In genomic region chr15:58457466-58457965, GRCh38 we compare ENCODE assay signal across 8 cellular contexts. TPM values are rescaled to one million over a fixed set of nuclear protein-coding genes. Genes with fewer than 3 reads are reported as not detected.
DNase-seq lines count a peak whose midpoint lies in the region; ATAC-seq and TF ChIP-seq lines count a peak whose summit lies in the region.

No MANE protein-coding gene starts in this region.

- no peak for TF ChIP-seq EP300 in stomach (IDR thresholded peaks at IDR 0.05)

- H3K36me3 ChIP-seq in right lobe of liver: no peaks in the 10 kb centered on the region
- H3K36me3 ChIP-seq in stomach: no peaks in the 10 kb centered on the region
- H3K36me3 ChIP-seq in adrenal gland (replicated peaks in 1 of 2): no peaks in the 10 kb centered on the region

- H3K4me1 Mint-ChIP-seq in activated CD4-positive, alpha-beta T cell treated with anti-CD3 and anti-CD28 coated beads, Interleukin-2, amount 10 ng/mL, durations not matched to agents 7 days and 5 days: peaks cover 60% of the 10 kb centered on the region
- peaks cover 57% of the 10 kb centered on the region for H3K4me1 Mint-ChIP-seq in T-helper 1 cell treated with Interleukin-12 subunit alpha and Interleukin-12 subunit beta and Interleukin-4 antibody, amounts not matched to agents 30 μg/mL and 1 μg/mL, for 36 hours (ENCODE audit: low read depth)

- CTCF ChIA-PET in activated CD4-positive, alpha-beta T cell treated with anti-CD3 and anti-CD28 coated beads, Interleukin-2, amount 10 ng/mL, durations not matched to agents 7 days and 5 days (lab: Charles Lee): interaction anchor here (0.6 to 1.4 kb wide), 5 partner anchors 12 to 293 kb away, joined by 3 to 6 read pairs (median 3); no protein-coding TSS in a partner anchor

- H3K4me1 ChIP-seq in right lobe of liver: peaks cover 0 to 31% (median 16%) of the 10 kb centered on the region in 4 donors
- peaks cover 12 to 31% (median 13%) of the 10 kb centered on the region in 4 donors for H3K4me1 ChIP-seq in stomach
- peaks cover 4 to 13% of the 10 kb centered on the region in 2 donors for H3K4me1 ChIP-seq in adrenal gland (replicated peaks in 1 of 2)

- TF ChIP-seq POLR2A in right lobe of liver (IDR thresholded peaks at IDR 0.05) (no peak), stomach (IDR thresholded peaks at IDR 0.05) (no peak), adrenal gland (IDR thresholded peaks at IDR 0.05) (no peak)

- H3K9me3 Mint-ChIP-seq in activated CD4-positive, alpha-beta T cell treated with anti-CD3 and anti-CD28 coated beads, Interleukin-2, amount 10 ng/mL, durations not matched to agents 7 days and 5 days: no peaks in the 10 kb centered on the region
- no peaks in the 10 kb centered on the region for H3K9me3 Mint-ChIP-seq in T-helper 1 cell treated with Interleukin-12 subunit alpha and Interleukin-12 subunit beta and Interleukin-4 antibody, amounts not matched to agents 30 μg/mL and 1 μg/mL, for 36 hours

- no peaks in the 10 kb centered on the region for H3K9me3 ChIP-seq in right lobe of liver
- H3K9me3 ChIP-seq in stomach: no peaks in the 10 kb centered on the region
- H3K9me3 ChIP-seq in adrenal gland (replicated peaks in 1 of 3): no peaks in the 10 kb centered on the region

- H3K36me3 Mint-ChIP-seq in activated CD4-positive, alpha-beta T cell treated with anti-CD3 and anti-CD28 coated beads, Interleukin-2, amount 10 ng/mL, durations not matched to agents 7 days and 5 days (ENCODE audit: low read depth): peaks cover 5% of the 10 kb centered on the region
- H3K36me3 Mint-ChIP-seq in T-helper 1 cell treated with Interleukin-12 subunit alpha and Interleukin-12 subunit beta and Interleukin-4 antibody, amounts not matched to agents 30 μg/mL and 1 μg/mL, for 36 hours (ENCODE audit: low read depth): peaks cover 11% of the 10 kb centered on the region

- intact Hi-C loops in right lobe of liver (cut with DNase I): no loop called here
- intact Hi-C loops in stomach (cut with DNase I; ENCODE audit: low total_unique reads): no loop called here
- intact Hi-C loops in adrenal gland (cut with DNase I): no loop called here

- ATAC-seq in HG03060 (IDR thresholded peaks at IDR 0.05; ENCODE audit: low read depth, unreplicated experiment) (peak; percentile 51), right lobe of liver (peak in 1 of 4 donors; percentile 4)

- peak; percentile 22 for DNase-seq in activated CD4-positive, alpha-beta T cell treated with anti-CD3 and anti-CD28 coated beads, Interleukin-2, amount 10 ng/mL, durations not matched to agents 7 days and 5 days
- DNase-seq in activated CD4-positive, alpha-beta T cell treated with anti-CD3 and anti-CD28 coated beads, Interleukin-2, amount 50 U/mL, for 4 hours: no peak
- DNase-seq in right lobe of liver (no peak), DMS153 treated with DMSO at 0.1 percent for 48 hours (lab: John Stamatoyannopoulos, UW; ENCODE audit: unreplicated experiment) (no peak), stomach (no peak), adrenal gland (no peak)

- POLR2A ChIA-PET in activated CD4-positive, alpha-beta T cell treated with anti-CD3 and anti-CD28 coated beads, Interleukin-2, amount 10 ng/mL, durations not matched to agents 7 days and 5 days (lab: Charles Lee): interaction anchor here (0.7 kb wide), 1 partner anchor 57 kb away, joined by 4 read pairs; no protein-coding TSS in a partner anchor

- H3K27me3 ChIP-seq in right lobe of liver: no peaks in the 10 kb centered on the region
- H3K27me3 ChIP-seq in stomach: no peaks in the 10 kb centered on the region
- H3K27me3 ChIP-seq in adrenal gland: no peaks in the 10 kb centered on the region

- peak overlapping the region; percentile 1 to 61 (median 56) for H3K27ac ChIP-seq in right lobe of liver
- H3K27ac ChIP-seq in stomach: peak overlapping the region in 1 of 5 donors; percentile 48
- H3K27ac ChIP-seq in adrenal gland: peak overlapping the region in 1 of 5 donors; percentile 40

- no peak overlapping the region for H3K4me3 Mint-ChIP-seq in activated CD4-positive, alpha-beta T cell treated with anti-CD3 and anti-CD28 coated beads, Interleukin-2, amount 10 ng/mL, durations not matched to agents 7 days and 5 days
- H3K4me3 Mint-ChIP-seq in T-helper 1 cell treated with Interleukin-12 subunit alpha and Interleukin-12 subunit beta and Interleukin-4 antibody, amounts not matched to agents 30 μg/mL and 1 μg/mL, for 36 hours: peak overlapping the region; percentile 8

- H3K4me3 ChIP-seq in right lobe of liver: no peak overlapping the region
- no peak overlapping the region for H3K4me3 ChIP-seq in stomach
- H3K4me3 ChIP-seq in adrenal gland: no peak overlapping the region

- no peak for TF ChIP-seq CTCF in right lobe of liver (IDR thresholded peaks at IDR 0.05)
- TF ChIP-seq CTCF in stomach (IDR thresholded peaks at IDR 0.05): no peak
- no peak for TF ChIP-seq CTCF in adrenal gland (IDR thresholded peaks at IDR 0.05)

- no peaks in the 10 kb centered on the region for H3K27me3 Mint-ChIP-seq in activated CD4-positive, alpha-beta T cell treated with anti-CD3 and anti-CD28 coated beads, Interleukin-2, amount 10 ng/mL, durations not matched to agents 7 days and 5 days
- H3K27me3 Mint-ChIP-seq in T-helper 1 cell treated with Interleukin-12 subunit alpha and Interleukin-12 subunit beta and Interleukin-4 antibody, amounts not matched to agents 30 μg/mL and 1 μg/mL, for 36 hours (ENCODE audit: low read depth): no peaks in the 10 kb centered on the region

- peak overlapping the region; percentile 37 for H3K27ac Mint-ChIP-seq in activated CD4-positive, alpha-beta T cell treated with anti-CD3 and anti-CD28 coated beads, Interleukin-2, amount 10 ng/mL, durations not matched to agents 7 days and 5 days
- H3K27ac Mint-ChIP-seq in T-helper 1 cell treated with Interleukin-12 subunit alpha and Interleukin-12 subunit beta and Interleukin-4 antibody, amounts not matched to agents 30 μg/mL and 1 μg/mL, for 36 hours: peak overlapping the region; percentile 46

- 70% methylated on average over 5 of the region's 7 CpGs for WGBS in right lobe of liver (ENCODE audit: insufficient coverage, low coverage, low lambda C conversion rate, missing lambda C conversion rate)
- WGBS in stomach, 5 donors: 64 to 69% (median 66%) methylated on average over 7 of the region's 7 CpGs
- WGBS in adrenal gland, 4 donors: 69 to 78% (median 72%) methylated on average over 7 of the region's 7 CpGs

RNA-seq across cellular contexts. Expression of gene LIPC, which starts 25.7 kb away (rescaled TPM):
- 1 to 10 TPM; 1.5 to 3.9 TPM for total RNA-seq in activated CD4-positive, alpha-beta T cell treated with anti-CD3 and anti-CD28 coated beads, Interleukin-2, amount 10 ng/mL, durations not matched to agents 7 days and 5 days
- total RNA-seq in right lobe of liver (100 to 1,000 TPM in 2 of 6 experiments, 10 to 100 TPM in 4; 31.1 to 213 (median 86.1) TPM), stomach (1 to 10 TPM in 1 of 5 donors, under 1 TPM in 1, not detected in 3; 0.58 to 7.5 TPM), adrenal gland (1 to 10 TPM in 1 of 8 donors, under 1 TPM in 4, not detected in 3; 0.11 to 1.0 (median 0.18) TPM)
- polyA plus RNA-seq in stomach (under 1 TPM in 2 of 3 donors, not detected in 1; 0.23 to 0.93 TPM), adrenal gland (under 1 TPM in 2 of 3 donors, not detected in 1; 0.24 to 0.48 TPM)
